ENCODE assay signal across 8 cellular contexts in genomic region chr1:87497380-87497779, GRCh38.
DNase-seq lines count a peak whose midpoint lies in the region; ATAC-seq and TF ChIP-seq lines count a peak whose summit lies in the region.
"Not testable (repeated sequence)": the region's sequence is repeated elsewhere in the genome, so short reads cannot be mapped to it uniquely, and the experiment has no call there.

No MANE protein-coding gene starts in this region.

- H3K4me3 ChIP-seq in cardiac muscle cell, result not testable (repeated sequence)

- TF ChIP-seq CTCF in cardiac muscle cell (IDR thresholded peaks at IDR 0.05; ENCODE audit: low read depth, low read length); type B pancreatic cell (conservative IDR thresholded peaks at IDR 0.05): not testable (repeated sequence)

- not testable (repeated sequence) for H3K36me3 ChIP-seq in cardiac muscle cell

- peak overlapping the region; percentile 53 for H3K27ac ChIP-seq in cardiac muscle cell

- ATAC-seq in GM18858 (IDR thresholded peaks at IDR 0.05; ENCODE audit: unreplicated experiment) (peak; percentile 78), GM21367 (IDR thresholded peaks at IDR 0.05; ENCODE audit: unreplicated experiment) (peak; percentile 59), HG02610 (IDR thresholded peaks at IDR 0.05; ENCODE audit: unreplicated experiment) (peak; percentile 56), HG02884 (IDR thresholded peaks at IDR 0.05; ENCODE audit: unreplicated experiment) (peak; percentile 79), HG03095 (IDR thresholded peaks at IDR 0.05; ENCODE audit: unreplicated experiment) (peak; percentile 65), HG03565 (IDR thresholded peaks at IDR 0.05; ENCODE audit: unreplicated experiment) (peak; percentile 69)

- not testable (repeated sequence) for H3K9me3 Mint-ChIP-seq in type B pancreatic cell

- not testable (repeated sequence) for H3K27me3 Mint-ChIP-seq in type B pancreatic cell

- H3K9me3 ChIP-seq in cardiac muscle cell (ENCODE audit: low read depth), result not testable (repeated sequence)

- peak overlapping the region; percentile 16 for H3K4me3 Mint-ChIP-seq in type B pancreatic cell

- DNase-seq in cardiac muscle cell (ENCODE audit: low read depth in 1 of 2, low spot score in 1 of 2); type B pancreatic cell (ENCODE audit: extremely low spot score, unreplicated experiment): not testable (repeated sequence)

- not testable (repeated sequence) for H3K27me3 ChIP-seq in cardiac muscle cell

- H3K4me1 Mint-ChIP-seq in type B pancreatic cell (ENCODE audit: unreplicated experiment), result not testable (repeated sequence)

- not testable (repeated sequence) for H3K36me3 Mint-ChIP-seq in type B pancreatic cell

- H3K4me1 ChIP-seq in cardiac muscle cell (ENCODE audit: low read depth), result peaks cover 20% of the 10 kb centered on the region

- peak overlapping the region; percentile 70 for H3K27ac Mint-ChIP-seq in type B pancreatic cell
